ENCODE assay signal across 37 cellular contexts in genomic region chr6:168459572-168459971, GRCh38. TPM values are rescaled to one million over a fixed set of nuclear protein-coding genes. Genes with fewer than 3 reads are reported as not detected.
"Had no signal": no experiment of that assay in that cellular context is flagged by ENCODE, and none has a peak within 500 bp of the region (broad histone marks: within the 10 kb centered on the region; RNA-seq: fewer than 3 reads in every experiment).

No MANE protein-coding gene starts in this region.

- H3K27me3 ChIP-seq: MG63 had no signal

- H3K9me3 ChIP-seq: MG63 had no signal

- DNase-seq: Karpas-422, Kasumi-1, MG63, MM.1S, NCI-H1048, NCI-H1092, NCI-H1092 treated with DMSO at 0.1 percent for 48 hours, NCI-H1105, NCI-H1105 treated with DMSO at 0.1 percent for 48 hours, NCI-H1417, NCI-H1417 treated with DMSO at 0.1 percent for 48 hours, NCI-H1436, NCI-H1436 treated with DMSO at 0.1 percent for 48 hours, NCI-H146, NCI-H1694, NCI-H1694 treated with DMSO at 0.1 percent for 48 hours, NCI-H187, NCI-H187 treated with DMSO at 0.1 percent for 48 hours, NCI-H1930, NCI-H2029, NCI-H2029 treated with DMSO at 0.1 percent for 48 hours, NCI-H2081, NCI-H2081 treated with DMSO at 0.1 percent for 48 hours, NCI-H2107, NCI-H2171, NCI-H2171 treated with DMSO at 0.1 percent for 48 hours, NCI-H2227 treated with DMSO at 0.1 percent for 48 hours, NCI-H226, NCI-H345, NCI-H446, NCI-H446 treated with DMSO at 0.1 percent for 48 hours, NCI-H510A, NCI-H510A treated with DMSO at 0.1 percent for 48 hours had no signal

- H3K4me3 ChIP-seq: MG63 had no signal

- H3K36me3 ChIP-seq: MG63 had no signal

- H3K27ac ChIP-seq: KMS-11 had no signal

RNA-seq across cellular contexts. Expression of gene SMOC2, which starts 18.6 kb away (rescaled TPM):
- total RNA-seq: LHCN-M2, MCF 10A, NCI-H460 had no signal
